ENCODE assay signal across 9 cellular contexts in the genomic region with DNA sequence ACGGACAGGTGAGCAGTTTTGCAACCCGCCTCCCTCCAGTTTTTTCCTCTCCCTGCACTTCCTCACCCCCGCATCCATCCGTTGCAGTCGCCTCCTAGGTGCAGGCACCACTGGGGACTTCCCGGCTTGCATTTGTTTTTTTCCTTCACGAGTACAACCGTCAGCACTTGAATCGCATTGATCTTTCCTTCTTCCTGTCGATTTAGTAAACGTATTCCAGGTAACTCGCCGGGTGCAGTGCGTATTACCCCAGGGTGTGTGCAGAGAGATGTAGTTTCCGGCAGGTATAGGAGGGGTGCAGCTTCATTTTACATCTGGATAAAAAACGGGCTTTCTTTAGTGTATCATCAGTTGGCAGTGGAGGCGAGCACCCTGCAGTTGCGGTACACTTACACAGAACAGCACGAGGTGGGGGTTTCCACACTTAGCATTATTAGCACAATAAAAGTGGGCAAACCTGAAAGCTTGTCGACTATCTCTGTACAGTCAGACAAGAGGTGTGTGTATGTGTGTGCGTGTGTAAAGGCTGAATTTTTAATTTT.
DNase-seq lines count a peak whose midpoint lies in the region; ATAC-seq, FAIRE-seq and TF ChIP-seq lines count a peak whose summit lies in the region.
"Had no signal": no experiment of that assay in that cellular context is flagged by ENCODE, and none has a peak within 500 bp of the region (broad histone marks: within the 10 kb centered on the region; RNA-seq: fewer than 3 reads in every experiment).

Gene SORL1-AS1, minus strand, starts transcription at position 359 of the 542 bp plus-strand sequence.

- intact Hi-C loops in breast epithelium (cut with DNase I; ENCODE audit: low total_unique reads) = no loop called here
- intact Hi-C loops in right lobe of liver (cut with DNase I) = loop anchor here in 1 of 2 donors (10.0 kb wide), 1 partner anchor 122 kb away; no protein-coding TSS in a partner anchor

- H3K4me1 ChIP-seq in breast epithelium (no peaks in the 10 kb centered on the region), right lobe of liver (peaks cover 0 to 67% (median 17%) of the 10 kb centered on the region in 4 donors)

- CTCF ChIA-PET in T-cell (lab: Charles Lee) = interaction anchor here (0.6 to 1.2 kb wide), 4 partner anchors 15 to 161 kb away, joined by 3 read pairs; partner anchors contain the start of gene SC5D (in 1 of the 2)

- no peaks in the 10 kb centered on the region for H3K9me3 ChIP-seq in breast epithelium
- H3K9me3 ChIP-seq in right lobe of liver = no peaks in the 10 kb centered on the region

- H3K36me3 Mint-ChIP-seq in T-cell = peaks cover 52% of the 10 kb centered on the region

- H3K4me3 Mint-ChIP-seq in T-cell = peak within 1 kb of the TSS; percentile 97 to 99 (median 98)

- H3K27ac Mint-ChIP-seq in T-cell = peak within 1 kb of the TSS; percentile 93 to 96

- POLR2A ChIA-PET in T-cell (lab: Charles Lee) = interaction anchor here (0.6 to 1.2 kb wide), 9 partner anchors 12 to 36 kb away, joined by 3 to 7 read pairs (median 4); no protein-coding TSS in a partner anchor

- H3K27me3 ChIP-seq in breast epithelium = no peaks in the 10 kb centered on the region
- no peaks in the 10 kb centered on the region for H3K27me3 ChIP-seq in right lobe of liver

- H3K4me1 Mint-ChIP-seq in T-cell = peaks cover 75 to 90% (median 85%) of the 10 kb centered on the region in 3 donors

- WGBS in right lobe of liver (ENCODE audit: insufficient coverage, low coverage, low lambda C conversion rate, missing lambda C conversion rate) = 2% methylated on average over 19 of the region's 21 CpGs

- TF ChIP-seq POLR2A in breast epithelium (IDR thresholded peaks at IDR 0.05) = no peak
- TF ChIP-seq POLR2A in right lobe of liver (IDR thresholded peaks at IDR 0.05) = peak; percentile 56
- TF ChIP-seq POLR2A in H54 (IDR thresholded peaks at IDR 0.05; ENCODE audit: low read depth, low read length) = no peak

- H3K27ac ChIP-seq in breast epithelium (peak within 1 kb of the TSS; percentile 48 to 50), right lobe of liver (peak within 1 kb of the TSS; percentile 89 to 97 (median 95))

- TF ChIP-seq CTCF in breast epithelium (IDR thresholded peaks at IDR 0.05) = no peak
- no peak for TF ChIP-seq CTCF in right lobe of liver (IDR thresholded peaks at IDR 0.05)

- FAIRE-seq in H54 (lab: Jason Lieb, UNC) = no peak
- FAIRE-seq: A204.1 had no signal

- ATAC-seq in HG03139 (IDR thresholded peaks at IDR 0.05; ENCODE audit: unreplicated experiment) (peak; percentile 14), T-cell (replicated peaks in 1 of 4) (peak; percentile 29 to 71 (median 38)), right lobe of liver (peak; percentile 6 to 43 (median 34))

- no peaks in the 10 kb centered on the region for H3K27me3 Mint-ChIP-seq in T-cell

- DNase-seq in DMS153 (lab: John Stamatoyannopoulos, UW) (peak; percentile 44), DMS153 treated with DMSO at 0.1 percent for 48 hours (lab: John Stamatoyannopoulos, UW; ENCODE audit: unreplicated experiment) (no peak), T-cell (peak; percentile 33 to 88 (median 68)), breast epithelium (ENCODE audit: low spot score in 2 of 2) (no peak), right lobe of liver (peak in 1 of 3 donors; percentile 63), H54 (ENCODE audit: insufficient read length, low spot score) (no peak)
- DNase-seq in stimulated activated naive CD4-positive, alpha-beta T cell (lab: John Stamatoyannopoulos, UW) = peak; percentile 72 to 83 (median 76)

- H3K9me3 Mint-ChIP-seq in T-cell = no peaks in the 10 kb centered on the region

- no peaks in the 10 kb centered on the region for H3K36me3 ChIP-seq in breast epithelium
- no peaks in the 10 kb centered on the region for H3K36me3 ChIP-seq in right lobe of liver

- peak within 1 kb of the TSS; percentile 58 to 85 (median 78) for H3K4me3 ChIP-seq in breast epithelium
- peak within 1 kb of the TSS; percentile 73 to 94 (median 93) for H3K4me3 ChIP-seq in right lobe of liver

Comparison
In these comparisons a context has a peak if more than half of its experiments do, and no peak if none do; other contexts are left out.
1. DNase-seq: peak in DMS153 (single experiment), T-cell (34 of 34) and stimulated activated naive CD4-positive, alpha-beta T cell (6 of 6); none in DMS153 treated with DMSO at 0.1 percent for 48 hours (single experiment), breast epithelium (0 of 2) and H54 (single experiment).
2. Peak in every context shown above with its lines, with median percentiles within 50 percentile points of each other: ATAC-seq.